In the genomic region with DNA sequence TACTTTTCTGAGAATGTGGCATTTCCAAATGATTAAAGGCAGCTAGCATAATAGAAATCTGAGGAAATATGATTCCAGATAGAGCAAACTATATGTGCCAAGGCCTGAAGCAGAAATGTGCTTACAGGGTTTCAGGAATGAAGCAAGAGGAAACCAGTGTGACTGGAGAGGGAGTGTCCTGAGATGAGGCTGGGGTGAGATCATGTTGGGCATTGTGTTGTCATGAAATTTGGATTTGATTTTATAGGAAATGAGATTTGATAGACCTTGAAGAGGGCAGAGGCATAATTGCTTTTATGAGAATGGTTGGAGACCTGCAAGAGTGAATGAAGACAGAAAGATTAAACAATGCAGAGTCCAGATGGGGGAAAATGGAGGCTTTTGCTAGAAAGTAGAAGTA, we compare ENCODE assay signal across 1 cellular context.
A peak's percentile ranks its signal among the peaks of the same experiment; 100 is the strongest.
TF ChIP-seq lines count a peak whose summit lies in the region.

No MANE protein-coding gene starts in this region.

TF ChIP-seq in SK-N-SH, 30 proteins besides CTCF, POLR2A, EP300 and RAD21 (continued from another document):
- peak; percentile 12; the same call in 1 of the 2 replicates for TF ChIP-seq POLR2AphosphoS5 (IDR thresholded peaks at IDR 0.05; ENCODE audit: low read depth, low read length)
- TF ChIP-seq GABPA (IDR thresholded peaks at IDR 0.05; ENCODE audit: low read depth): no peak
TF ChIP-seq in SK-N-SH: peak in this region for 4.
